Comparison of ENCODE assay signal across 28 cellular contexts in the genomic region with DNA sequence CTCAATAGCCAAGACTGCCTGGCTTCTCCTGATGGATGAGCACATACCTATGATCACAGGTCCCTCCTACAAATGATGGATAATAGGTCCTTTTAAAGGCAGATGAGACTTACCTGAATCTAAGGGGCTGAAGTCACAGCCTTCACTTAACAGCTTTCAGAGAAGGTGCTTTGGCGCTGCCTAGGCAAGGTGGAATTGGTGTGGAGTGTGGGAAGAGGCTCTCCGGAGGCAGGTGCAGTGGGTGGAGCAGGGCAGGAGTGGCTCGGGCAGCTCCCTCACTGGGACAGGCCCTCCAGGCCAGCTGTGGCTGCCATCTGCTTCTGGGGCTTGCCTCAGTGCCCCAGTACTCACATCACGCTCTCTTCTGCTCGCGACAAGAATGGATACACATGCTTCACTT.
"Had no signal": no experiment of that assay in that cellular context is flagged by ENCODE, and none has a peak within 500 bp of the region (broad histone marks: within the 10 kb centered on the region; RNA-seq: fewer than 3 reads in every experiment).

No MANE protein-coding gene starts in this region.

- H3K27me3 ChIP-seq: neural progenitor cell, neutrophil, right lobe of liver, thyroid gland, transverse colon, upper lobe of right lung, uterus had no signal

- ATAC-seq: naive thymus-derived CD4-positive, alpha-beta T cell; natural killer cell; psoas muscle; right cardiac atrium; right lobe of liver; stimulated activated effector memory CD8-positive, alpha-beta T cell treated with anti-CD3 and anti-CD28 coated beads, Interleukin-12 subunit alpha, Interleukin-12 subunit beta, amount 100 ng/mL, for 72 hours; stimulated activated naive B cell treated with anti-CD40 and anti-IgM and Interleukin-4, amounts not matched to agents 10 μg/mL and 1 μg/mL and 100 μg/mL, for 72 hours; upper lobe of right lung had no signal

- DNase-seq: naive thymus-derived CD4-positive, alpha-beta T cell; natural killer cell; nucleus accumbens; psoas muscle; right cardiac atrium; right lobe of liver; sigmoid colon; small intestine; stimulated activated CD4-positive, alpha-beta T cell treated with anti-CD3 and anti-CD28 coated beads, Interleukin-15, amount 100 ng/mL, for 24 hours; stimulated activated CD4-positive, alpha-beta T cell treated with anti-CD3 and anti-CD28 coated beads, Interleukin-2, amount 100 ng/mL, for 24 hours; stimulated activated CD4-positive, alpha-beta T cell treated with anti-CD3 and anti-CD28 coated beads, Interleukin-2, amount 100 ng/mL, for 48 hours; stimulated activated CD4-positive, alpha-beta T cell treated with anti-CD3 and anti-CD28 coated beads, Interleukin-4, amount 100 ng/mL, for 24 hours; stimulated activated naive B cell treated with anti-CD40 and anti-IgM and Interleukin-4, amounts not matched to agents 10 μg/mL and 1 μg/mL and 100 μg/mL, for 72 hours; stimulated activated naive CD4-positive, alpha-beta T cell treated with Interleukin-2 at 50 U/mL for 16 hours; stomach; thyroid gland; transverse colon; upper lobe of right lung; uterus had no signal

- H3K27ac Mint-ChIP-seq: naive thymus-derived CD4-positive, alpha-beta T cell; natural killer cell; nephron; neural progenitor cell; progenitor cell of endocrine pancreas; stimulated activated effector memory CD8-positive, alpha-beta T cell treated with anti-CD3 and anti-CD28 coated beads, Interleukin-12 subunit alpha, Interleukin-12 subunit beta, amount 100 ng/mL, for 72 hours; stimulated activated naive B cell treated with anti-CD40 and anti-IgM and Interleukin-4, amounts not matched to agents 10 μg/mL and 1 μg/mL and 100 μg/mL, for 72 hours; stimulated activated naive CD8-positive, alpha-beta T cell treated with anti-CD3 and anti-CD28 coated beads, Interleukin-15, Interleukin-2, amounts not matched to agents 100 ng/mL and 50 ng/mL, for 24 hours; type B pancreatic cell had no signal

- H3K36me3 Mint-ChIP-seq: natural killer cell; neural progenitor cell; stimulated activated effector memory CD8-positive, alpha-beta T cell treated with anti-CD3 and anti-CD28 coated beads, Interleukin-12 subunit alpha, Interleukin-12 subunit beta, amount 100 ng/mL, for 72 hours; type B pancreatic cell had no signal

- H3K4me3 Mint-ChIP-seq: naive thymus-derived CD4-positive, alpha-beta T cell; natural killer cell; nephron; neural progenitor cell; stimulated activated effector memory CD8-positive, alpha-beta T cell treated with anti-CD3 and anti-CD28 coated beads, Interleukin-12 subunit alpha, Interleukin-12 subunit beta, amount 100 ng/mL, for 72 hours; stimulated activated naive B cell treated with anti-CD40 and anti-IgM and Interleukin-4, amounts not matched to agents 10 μg/mL and 1 μg/mL and 100 μg/mL, for 72 hours; stimulated activated naive CD8-positive, alpha-beta T cell treated with anti-CD3 and anti-CD28 coated beads, Interleukin-15, Interleukin-2, amounts not matched to agents 100 ng/mL and 50 ng/mL, for 24 hours; type B pancreatic cell had no signal

- FAIRE-seq: small intestine had no signal

- H3K27ac ChIP-seq: neural progenitor cell, neutrophil, parathyroid adenoma, psoas muscle, right lobe of liver, sigmoid colon, stomach, thoracic aorta, thyroid gland, transverse colon, upper lobe of right lung, uterus had no signal

- H3K4me1 ChIP-seq: neural progenitor cell, parathyroid adenoma, psoas muscle, right lobe of liver, sigmoid colon, stomach, thyroid gland, transverse colon, upper lobe of right lung, uterus had no signal

- H3K4me3 ChIP-seq: neural progenitor cell, psoas muscle, right lobe of liver, sigmoid colon, stomach, thoracic aorta, thyroid gland, transverse colon, upper lobe of right lung, uterus had no signal

- H3K9me3 ChIP-seq: neutrophil, psoas muscle, right lobe of liver, sigmoid colon, stomach, thoracic aorta, thyroid gland, transverse colon, upper lobe of right lung, uterus had no signal

- H3K4me1 Mint-ChIP-seq: naive thymus-derived CD4-positive, alpha-beta T cell; natural killer cell; stimulated activated effector memory CD8-positive, alpha-beta T cell treated with anti-CD3 and anti-CD28 coated beads, Interleukin-12 subunit alpha, Interleukin-12 subunit beta, amount 100 ng/mL, for 72 hours; stimulated activated naive B cell treated with anti-CD40 and anti-IgM and Interleukin-4, amounts not matched to agents 10 μg/mL and 1 μg/mL and 100 μg/mL, for 72 hours had no signal

- H3K36me3 ChIP-seq: neural progenitor cell, neutrophil, right lobe of liver, sigmoid colon, stomach, thoracic aorta, thyroid gland, transverse colon, upper lobe of right lung, uterus had no signal

- H3K9me3 Mint-ChIP-seq: natural killer cell; nephron; stimulated activated naive CD8-positive, alpha-beta T cell treated with anti-CD3 and anti-CD28 coated beads, Interleukin-15, Interleukin-2, amounts not matched to agents 100 ng/mL and 50 ng/mL, for 24 hours; type B pancreatic cell had no signal
